In genomic region chr19:9834302-9834725, GRCh38 we compare ENCODE assay signal across 8 cellular contexts. TPM values are rescaled to one million over a fixed set of nuclear protein-coding genes. Genes with fewer than 3 reads are reported as not detected.
DNase-seq lines count a peak whose midpoint lies in the region; ATAC-seq, FAIRE-seq and TF ChIP-seq lines count a peak whose summit lies in the region.

No MANE protein-coding gene starts in this region.

- peak overlapping the region; percentile 41 for H4K8ac ChIP-seq in trophoblast cell (ENCODE audit: low read depth, low read length)

- H3K4me1 ChIP-seq in OCI-LY7 (ENCODE audit: insufficient read depth, low read length, poor library complexity, severe bottlenecking), result peaks cover 17% of the 10 kb centered on the region
- H3K4me1 ChIP-seq in endothelial cell of umbilical vein (ENCODE audit: control insufficient read depth, extremely low read depth, insufficient read depth, low read length), result peaks cover 9% of the 10 kb centered on the region
- peaks cover 0 to 4% of the 10 kb centered on the region in 2 experiments for H3K4me1 ChIP-seq in trophoblast cell (ENCODE audit: control insufficient read depth in 1 of 2, insufficient read depth in 2 of 2, low read length in 2 of 2)

- H2AFZ ChIP-seq in OCI-LY7 (ENCODE audit: low read length) (no peak overlapping the region; the same call in 1 of the 2 replicates), endothelial cell of umbilical vein (ENCODE audit: low read depth, low read length) (no peak overlapping the region), trophoblast cell (ENCODE audit: insufficient read depth, low read length, poor library complexity) (no peak overlapping the region)

- no peaks in the 10 kb centered on the region for H3K9me3 Mint-ChIP-seq in Calu3 (ENCODE audit: low read depth, unreplicated experiment)

- H3K4ac ChIP-seq in trophoblast cell (ENCODE audit: low read depth, low read length), result no peak overlapping the region

- H3K4me3 ChIP-seq in OCI-LY7 (ENCODE audit: low read depth, low read length, poor library complexity, severe bottlenecking), result peak overlapping the region; percentile 67
- peak overlapping the region in 2 of 3 experiments; percentile 55 to 57 for H3K4me3 ChIP-seq in endothelial cell of umbilical vein (replicated peaks in 1 of 3; ENCODE audit: insufficient read depth in 1 of 3, low read depth in 1 of 3, low read length in 3 of 3)
- no peak overlapping the region for H3K4me3 ChIP-seq in trophoblast cell (ENCODE audit: low read depth, low read length)

- H3K79me2 ChIP-seq in OCI-LY7 (ENCODE audit: insufficient read depth, low read depth, low read length) (peaks cover 29% of the 10 kb centered on the region), endothelial cell of umbilical vein (ENCODE audit: control insufficient read depth, insufficient read depth, low read length) (peaks cover 24% of the 10 kb centered on the region), trophoblast cell (ENCODE audit: control insufficient read depth, insufficient read depth, low read length, poor library complexity) (peaks cover 5% of the 10 kb centered on the region)

- peak overlapping the region; percentile 63 for H3K27ac Mint-ChIP-seq in Calu3 (ENCODE audit: unreplicated experiment)

- H2BK12ac ChIP-seq in trophoblast cell (ENCODE audit: low read length), result no peak overlapping the region

- POLR2A ChIA-PET in OCI-LY7 (lab: Charles Lee) (interaction anchor here (1.3 kb wide), 1 partner anchor 183 kb away, joined by 3 read pairs; no protein-coding TSS in a partner anchor), endothelial cell of umbilical vein (lab: Charles Lee) (no interaction called here)

- no peak overlapping the region for H4K91ac ChIP-seq in trophoblast cell (ENCODE audit: low read depth, low read length)

- ATAC-seq in activated CD4-positive, CD25-positive, alpha-beta regulatory T cell treated with anti-CD3 and anti-CD28 coated beads, Interleukin-2, amount 50 U/mL, for 24 hours, result no peak
- ATAC-seq in GM18520 (IDR thresholded peaks at IDR 0.05; ENCODE audit: unreplicated experiment) (no peak), GM18868 (IDR thresholded peaks at IDR 0.05; ENCODE audit: unreplicated experiment) (no peak)

- TF ChIP-seq POLR2A in endothelial cell of umbilical vein (IDR thresholded peaks at IDR 0.05; ENCODE audit: low read depth, low read length), result no peak

- no peaks in the 10 kb centered on the region for H3K27me3 Mint-ChIP-seq in Calu3 (ENCODE audit: unreplicated experiment)

- no peaks in the 10 kb centered on the region for H3K27me3 ChIP-seq in endothelial cell of umbilical vein (ENCODE audit: control insufficient read depth in 2 of 2, insufficient read depth in 2 of 2, low read length in 2 of 2)
- H3K27me3 ChIP-seq in trophoblast cell (ENCODE audit: insufficient read depth, low read length), result no peaks in the 10 kb centered on the region

- H3K9me2 ChIP-seq in OCI-LY7 (ENCODE audit: insufficient read depth, low read length), result no peaks in the 10 kb centered on the region

- TF ChIP-seq CTCF in Calu3 (IDR thresholded peaks at IDR 0.05; ENCODE audit: unreplicated experiment) (no peak), OCI-LY7 (conservative IDR thresholded peaks at IDR 0.05; ENCODE audit: low read length) (no peak), endothelial cell of umbilical vein (IDR thresholded peaks at IDR 0.05; ENCODE audit: extremely low read depth in 1 of 2, insufficient read depth in 1 of 2, low read depth in 1 of 2, low read length in 2 of 2) (no peak)

- H3K4me3 Mint-ChIP-seq in Calu3 (ENCODE audit: low read depth, unreplicated experiment), result peak overlapping the region; percentile 82

- H3K79me1 ChIP-seq in trophoblast cell (ENCODE audit: low read length), result no peaks in the 10 kb centered on the region

- no peak overlapping the region for H3K14ac ChIP-seq in trophoblast cell (ENCODE audit: low read length)

- no peak for DNase-seq in Calu3
- DNase-seq in OCI-LY7 (ENCODE audit: low spot score), result no peak
- no peak for DNase-seq in endothelial cell of umbilical vein (ENCODE audit: low read depth, low spot score)
- DNase-seq in trophoblast cell, result no peak
- DNase-seq in NCI-H1048 (lab: John Stamatoyannopoulos, UW), result no peak

- H3K9ac ChIP-seq in endothelial cell of umbilical vein (replicated peaks; ENCODE audit: extremely low read depth, insufficient read depth, low read length) (no peak overlapping the region), trophoblast cell (ENCODE audit: low read length) (no peak overlapping the region)

- FAIRE-seq in endothelial cell of umbilical vein (lab: Jason Lieb, UNC), result no peak

- H3K36me3 ChIP-seq in OCI-LY7 (ENCODE audit: insufficient read depth, low read length) (peaks cover 39% of the 10 kb centered on the region), endothelial cell of umbilical vein (ENCODE audit: control insufficient read depth in 2 of 2, extremely low read depth in 1 of 2, insufficient read depth in 2 of 2, low read length in 2 of 2) (peaks cover 1 to 3% of the 10 kb centered on the region in 2 experiments), trophoblast cell (ENCODE audit: control insufficient read depth in 1 of 2, insufficient read depth in 2 of 2, low read length in 2 of 2) (peaks cover 12 to 24% of the 10 kb centered on the region in 2 experiments)

- H3K4me2 ChIP-seq in OCI-LY7 (ENCODE audit: low read length) (peak overlapping the region; percentile 80), endothelial cell of umbilical vein (ENCODE audit: insufficient read depth, low read length) (no peak overlapping the region), trophoblast cell (ENCODE audit: low read length) (peak overlapping the region; percentile 72)

- intact Hi-C loops in Calu3 (cut with micrococcal nuclease; ENCODE audit: unreplicated experiment), result no loop called here
- intact Hi-C loops in OCI-LY7 (cut with micrococcal nuclease; ENCODE audit: unreplicated experiment), result no loop called here
- intact Hi-C loops in endothelial cell of umbilical vein (cut with micrococcal nuclease), result no loop called here

- dilution Hi-C loops in endothelial cell of umbilical vein (cut with MboI; ENCODE audit: extremely low pct_ligation_motif_present, low sequenced_read_pairs), result no loop called here

- no peak overlapping the region for H2BK120ac ChIP-seq in trophoblast cell (ENCODE audit: insufficient read depth, low read length, poor library complexity)

- no CpG with 5 or more reads among the region's 6 CpGs for WGBS in trophoblast cell (ENCODE audit: extremely low coverage, insufficient coverage, insufficient read length)

- H2BK5ac ChIP-seq in trophoblast cell (ENCODE audit: low read depth, low read length, poor library complexity), result no peak overlapping the region

- peaks cover 6% of the 10 kb centered on the region for H3K4me1 Mint-ChIP-seq in Calu3 (ENCODE audit: low read depth, unreplicated experiment)

- no peak overlapping the region for H4K12ac ChIP-seq in trophoblast cell (ENCODE audit: low read depth, low read length)

- CTCF ChIA-PET in Calu3 (lab: Charles Lee) (no interaction called here), OCI-LY7 (lab: Charles Lee; ENCODE audit: unreplicated experiment) (no interaction called here), endothelial cell of umbilical vein (lab: Charles Lee) (interaction anchor here (1.4 kb wide), 1 partner anchor 11 kb away, joined by 4 read pairs; no protein-coding TSS in a partner anchor)

- peak overlapping the region; percentile 29 for H3K27ac ChIP-seq in OCI-LY7 (ENCODE audit: low read depth, low read length, poor library complexity, severe bottlenecking)
- no peak overlapping the region for H3K27ac ChIP-seq in endothelial cell of umbilical vein (ENCODE audit: insufficient read depth, low read depth, low read length)
- H3K27ac ChIP-seq in trophoblast cell (ENCODE audit: low read depth, low read length), result no peak overlapping the region

- H3K9me1 ChIP-seq in endothelial cell of umbilical vein (replicated peaks; ENCODE audit: control insufficient read depth, extremely low read depth, insufficient read depth, low read length), result no peaks in the 10 kb centered on the region

- H3K9me3 ChIP-seq in OCI-LY7 (ENCODE audit: low read length) (no peaks in the 10 kb centered on the region), endothelial cell of umbilical vein (replicated peaks; ENCODE audit: control insufficient read depth, insufficient read depth, low read length) (no peaks in the 10 kb centered on the region), trophoblast cell (ENCODE audit: insufficient read depth, low read depth, low read length) (no peaks in the 10 kb centered on the region)

- no peak overlapping the region for H3K18ac ChIP-seq in trophoblast cell (ENCODE audit: low read length)

- no peak overlapping the region for H2AK5ac ChIP-seq in trophoblast cell (ENCODE audit: low read length)

- H3K23ac ChIP-seq in trophoblast cell (ENCODE audit: low read length), result no peak overlapping the region

- H3K36me3 Mint-ChIP-seq in Calu3 (ENCODE audit: insufficient read depth, unreplicated experiment), result peaks cover 32% of the 10 kb centered on the region

- BruUV-seq in Calu3 (replicated peaks; lab: Mats Ljungman, UMichigan), result no TSS peak
- BruUV-seq in OCI-LY7 (replicated peaks; lab: Mats Ljungman, UMichigan), result no TSS peak
- BruUV-seq in endothelial cell of umbilical vein (replicated peaks; lab: Mats Ljungman, UMichigan), result no TSS peak

- no peaks in the 10 kb centered on the region for H4K20me1 ChIP-seq in OCI-LY7 (ENCODE audit: insufficient read depth, low read length)
- H4K20me1 ChIP-seq in endothelial cell of umbilical vein (replicated peaks; ENCODE audit: control insufficient read depth, extremely low read depth, insufficient read depth, low read length), result no peaks in the 10 kb centered on the region

RNA-seq across cellular contexts. Expression of gene PIN1, which starts 0.8 kb away (rescaled TPM):
- total RNA-seq in Calu3 (2022) (49.5 and 51.0 TPM in 2 replicates), OCI-LY7 (2022) (86.4 and 86.9 TPM in 2 replicates), endothelial cell of umbilical vein (97.4 and 98.1 TPM in 2 replicates)
- 131 and 137 TPM in 2 replicates for total RNA-seq in OCI-LY7 (2014; rRNA removed; shearing (Covaris generic))
- polyA plus RNA-seq in endothelial cell of umbilical vein, result 115 and 129 TPM in 2 replicates
- polyA plus RNA-seq in endothelial cell of umbilical vein (2011; cell fraction: cytosol; rRNA removed), result 80.4 and 106 TPM in 2 replicates
- polyA plus RNA-seq in endothelial cell of umbilical vein (2011; cell fraction: nucleus; rRNA removed), result 57.1 and 64.3 TPM in 2 replicates
- 56.8 and 68.7 TPM in 2 replicates for polyA plus RNA-seq in endothelial cell of umbilical vein (2012)
- polyA minus RNA-seq in endothelial cell of umbilical vein, result 22.2 and 28.5 TPM in 2 replicates
- polyA minus RNA-seq in endothelial cell of umbilical vein (2011; cell fraction: cytosol; rRNA and poly(A)+ RNA removed), result 39.6 TPM
- 11.3 and 16.6 TPM in 2 replicates for polyA minus RNA-seq in endothelial cell of umbilical vein (2011; cell fraction: nucleus; rRNA and poly(A)+ RNA removed)
- 45.0 and 50.2 TPM in 2 replicates for polyA plus RNA-seq in trophoblast cell (2013)

RNA-seq across cellular contexts. Expression of gene UBL5, which starts 6.6 kb away (rescaled TPM):
- total RNA-seq in Calu3 (2022) (233 and 234 TPM in 2 replicates), OCI-LY7 (2022) (271 and 323 TPM in 2 replicates), endothelial cell of umbilical vein (351 and 364 TPM in 2 replicates)
- 162 and 249 TPM in 2 replicates for total RNA-seq in OCI-LY7 (2014; rRNA removed; shearing (Covaris generic))
- polyA plus RNA-seq in endothelial cell of umbilical vein, result 839 and 1,226 TPM in 2 replicates
- polyA plus RNA-seq in endothelial cell of umbilical vein (2011; cell fraction: cytosol; rRNA removed), result 1,164 and 1,424 TPM in 2 replicates
- 366 and 439 TPM in 2 replicates for polyA plus RNA-seq in endothelial cell of umbilical vein (2011; cell fraction: nucleus; rRNA removed)
- 737 and 963 TPM in 2 replicates for polyA plus RNA-seq in endothelial cell of umbilical vein (2012)
- 190 and 222 TPM in 2 replicates for polyA minus RNA-seq in endothelial cell of umbilical vein
- 69.3 TPM for polyA minus RNA-seq in endothelial cell of umbilical vein (2011; cell fraction: cytosol; rRNA and poly(A)+ RNA removed)
- 23.9 and 25.1 TPM in 2 replicates for polyA minus RNA-seq in endothelial cell of umbilical vein (2011; cell fraction: nucleus; rRNA and poly(A)+ RNA removed)
- polyA plus RNA-seq in trophoblast cell (2013), result 314 and 343 TPM in 2 replicates

RNA-seq across cellular contexts. Expression of gene FBXL12, which starts 15.4 kb away (rescaled TPM):
- total RNA-seq in Calu3 (2022), result 20.7 and 21.4 TPM in 2 replicates
- 22.3 and 38.7 TPM in 2 replicates for total RNA-seq in OCI-LY7 (2014; rRNA removed; shearing (Covaris generic))
- total RNA-seq in OCI-LY7 (2022), result 40.6 and 44.4 TPM in 2 replicates
- total RNA-seq in endothelial cell of umbilical vein, result 25.8 and 26.9 TPM in 2 replicates
- polyA plus RNA-seq in endothelial cell of umbilical vein, result 33.3 and 47.5 TPM in 2 replicates
- polyA plus RNA-seq in endothelial cell of umbilical vein (2011; cell fraction: cytosol; rRNA removed), result 22.7 and 30.7 TPM in 2 replicates
- polyA plus RNA-seq in endothelial cell of umbilical vein (2011; cell fraction: nucleus; rRNA removed), result 37.8 and 44.3 TPM in 2 replicates
- 16.0 and 20.6 TPM in 2 replicates for polyA plus RNA-seq in endothelial cell of umbilical vein (2012)
- polyA minus RNA-seq in endothelial cell of umbilical vein, result 13.5 and 16.9 TPM in 2 replicates
- polyA minus RNA-seq in endothelial cell of umbilical vein (2011; cell fraction: cytosol; rRNA and poly(A)+ RNA removed), result 8.6 TPM
- polyA minus RNA-seq in endothelial cell of umbilical vein (2011; cell fraction: nucleus; rRNA and poly(A)+ RNA removed), result 16.0 and 23.8 TPM in 2 replicates
- polyA plus RNA-seq in trophoblast cell (2013), result 30.8 and 31.5 TPM in 2 replicates
